9 cellular contexts compared by ENCODE assay signal in genomic region chr10:78960316-78960800, GRCh38.
DNase-seq lines count a peak whose midpoint lies in the region; ATAC-seq and TF ChIP-seq lines count a peak whose summit lies in the region.
"Had no signal": no experiment of that assay in that cellular context is flagged by ENCODE, and none has a peak within 500 bp of the region (broad histone marks: within the 10 kb centered on the region; RNA-seq: fewer than 3 reads in every experiment).

No MANE protein-coding gene starts in this region.

- no peak for ATAC-seq in HG03135 (IDR thresholded peaks at IDR 0.05; ENCODE audit: unreplicated experiment)
- no peak for ATAC-seq in activated CD8-positive, alpha-beta memory T cell treated with anti-CD3 and anti-CD28 coated beads, Interleukin-2, amount 10 ng/mL, durations not matched to agents 7 days and 5 days
- ATAC-seq: activated CD8-positive, alpha-beta T cell treated with anti-CD3 and anti-CD28 coated beads, Interleukin-2, amount 10 ng/mL, durations not matched to agents 7 days and 5 days had no signal

- TF ChIP-seq CTCF in BJ (IDR thresholded peaks at IDR 0.05; ENCODE audit: insufficient read depth, low read depth, low read length) (no peak), fibroblast of mammary gland (conservative IDR thresholded peaks at IDR 0.05; ENCODE audit: control insufficient read depth, insufficient read depth, low read depth, low read length) (no peak), glutamatergic neuron (IDR thresholded peaks at IDR 0.05; ENCODE audit: partially characterized antibody, unreplicated experiment) (no peak)

- no peaks in the 10 kb centered on the region for H3K36me3 Mint-ChIP-seq in glutamatergic neuron (ENCODE audit: unreplicated experiment)
- H3K36me3 Mint-ChIP-seq in activated CD8-positive, alpha-beta memory T cell treated with anti-CD3 and anti-CD28 coated beads, Interleukin-2, amount 10 ng/mL, durations not matched to agents 7 days and 5 days = no peaks in the 10 kb centered on the region

- peak; percentile 43 for DNase-seq in BJ (ENCODE audit: low read depth)
- peak; percentile 35 for DNase-seq in NOMO-1 treated with DMSO at 0.1 percent for 48 hours (lab: John Stamatoyannopoulos, UW; ENCODE audit: unreplicated experiment)
- DNase-seq in fibroblast of mammary gland (ENCODE audit: low read depth) = peak; percentile 96
- DNase-seq in nucleus accumbens (lab: John Stamatoyannopoulos, UW) = peak in 37 of 56 donors; percentile 11 to 73 (median 32)
- DNase-seq in DMS153 (lab: John Stamatoyannopoulos, UW) = no peak
- no peak for DNase-seq in glutamatergic neuron
- no peak for DNase-seq in activated CD8-positive, alpha-beta memory T cell treated with anti-CD3 and anti-CD28 coated beads, Interleukin-2, amount 10 ng/mL, durations not matched to agents 7 days and 5 days
- DNase-seq: activated CD8-positive, alpha-beta T cell treated with anti-CD3 and anti-CD28 coated beads, Interleukin-2, amount 10 ng/mL, durations not matched to agents 7 days and 5 days had no signal

- POLR2A ChIA-PET in BJ (lab: Charles Lee) = no interaction called here

- H3K9me3 Mint-ChIP-seq in glutamatergic neuron (ENCODE audit: unreplicated experiment) = peaks cover 11% of the 10 kb centered on the region
- H3K9me3 Mint-ChIP-seq in activated CD8-positive, alpha-beta memory T cell treated with anti-CD3 and anti-CD28 coated beads, Interleukin-2, amount 10 ng/mL, durations not matched to agents 7 days and 5 days (ENCODE audit: low read depth) = no peaks in the 10 kb centered on the region

- no peaks in the 10 kb centered on the region for H3K36me3 ChIP-seq in BJ (ENCODE audit: control insufficient read depth, insufficient read depth, low read length)

- H3K4me3 ChIP-seq in BJ (ENCODE audit: low read depth, low read length) = no peak overlapping the region
- H3K4me3 ChIP-seq in fibroblast of mammary gland (ENCODE audit: control insufficient read depth, low read depth, low read length) = no peak overlapping the region

- peaks cover 13% of the 10 kb centered on the region for H3K4me1 Mint-ChIP-seq in glutamatergic neuron (ENCODE audit: low read depth, unreplicated experiment)
- no peaks in the 10 kb centered on the region for H3K4me1 Mint-ChIP-seq in activated CD8-positive, alpha-beta memory T cell treated with anti-CD3 and anti-CD28 coated beads, Interleukin-2, amount 10 ng/mL, durations not matched to agents 7 days and 5 days

- CTCF ChIA-PET in BJ (lab: Yijun Ruan, JAX) = interaction anchor here (1.4 to 1.5 kb wide), 2 partner anchors 10 to 15 kb away, joined by 3 to 5 read pairs; no protein-coding TSS in a partner anchor
- CTCF ChIA-PET in activated CD8-positive, alpha-beta memory T cell treated with anti-CD3 and anti-CD28 coated beads, Interleukin-2, amount 10 ng/mL, durations not matched to agents 7 days and 5 days (lab: Charles Lee) = interaction anchor here (1.1 kb wide), 1 partner anchor 821 kb away, joined by 3 read pairs; no protein-coding TSS in a partner anchor

- no peak overlapping the region for H3K4me3 Mint-ChIP-seq in glutamatergic neuron (ENCODE audit: unreplicated experiment)
- no peak overlapping the region for H3K4me3 Mint-ChIP-seq in activated CD8-positive, alpha-beta memory T cell treated with anti-CD3 and anti-CD28 coated beads, Interleukin-2, amount 10 ng/mL, durations not matched to agents 7 days and 5 days
- H3K4me3 Mint-ChIP-seq: activated CD8-positive, alpha-beta T cell treated with anti-CD3 and anti-CD28 coated beads, Interleukin-2, amount 10 ng/mL, durations not matched to agents 7 days and 5 days had no signal

- H3K27me3 Mint-ChIP-seq in glutamatergic neuron (ENCODE audit: unreplicated experiment) = peaks cover 9% of the 10 kb centered on the region
- H3K27me3 Mint-ChIP-seq in activated CD8-positive, alpha-beta memory T cell treated with anti-CD3 and anti-CD28 coated beads, Interleukin-2, amount 10 ng/mL, durations not matched to agents 7 days and 5 days = no peaks in the 10 kb centered on the region

- no peak overlapping the region for H3K27ac Mint-ChIP-seq in glutamatergic neuron (ENCODE audit: unreplicated experiment)
- H3K27ac Mint-ChIP-seq in activated CD8-positive, alpha-beta memory T cell treated with anti-CD3 and anti-CD28 coated beads, Interleukin-2, amount 10 ng/mL, durations not matched to agents 7 days and 5 days = no peak overlapping the region
- H3K27ac Mint-ChIP-seq: activated CD8-positive, alpha-beta T cell treated with anti-CD3 and anti-CD28 coated beads, Interleukin-2, amount 10 ng/mL, durations not matched to agents 7 days and 5 days had no signal

- H3K27me3 ChIP-seq in BJ (ENCODE audit: control insufficient read depth, insufficient read depth, low read length) = no peaks in the 10 kb centered on the region; the same call in 1 of the 2 replicates

Comparison
In these comparisons a context has a peak if more than half of its experiments do, and no peak if none do; other contexts are left out.
1. DNase-seq: peak in BJ (single experiment), NOMO-1 treated with DMSO at 0.1 percent for 48 hours (single experiment), fibroblast of mammary gland (single experiment) and nucleus accumbens (37 of 56); none in DMS153 (single experiment), glutamatergic neuron (single experiment) and activated CD8-positive, alpha-beta memory T cell treated with anti-CD3 and anti-CD28 coated beads, Interleukin-2, amount 10 ng/mL, durations not matched to agents 7 days and 5 days (single experiment).